1 cellular context compared by ENCODE assay signal in genomic region chr3:150603090-150603887, GRCh38.
TF ChIP-seq lines count a peak whose summit lies in the region.

A gene with protein sequence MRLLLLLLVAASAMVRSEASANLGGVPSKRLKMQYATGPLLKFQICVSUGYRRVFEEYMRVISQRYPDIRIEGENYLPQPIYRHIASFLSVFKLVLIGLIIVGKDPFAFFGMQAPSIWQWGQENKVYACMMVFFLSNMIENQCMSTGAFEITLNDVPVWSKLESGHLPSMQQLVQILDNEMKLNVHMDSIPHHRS (plus strand): TSS chr3:150603321. CDS start chr3:150603363, 42 bp downstream.

TF ChIP-seq in HepG2, 621 proteins besides CTCF, POLR2A, EP300 and RAD21 (continued from another document and continues in another):
- peak; percentile 83; the same call in 1 of the 2 replicates for TF ChIP-seq GZF1 (CRISPR knock-in tag; IDR thresholded peaks at IDR 0.05)
- peak; percentile 86; the same call in 1 of the 2 replicates for TF ChIP-seq KLF12 (CRISPR knock-in tag; IDR thresholded peaks at IDR 0.05; ENCODE audit: borderline replicate concordance)
- 0 out of 2 replicates have a peak, but pooled peaks have one; percentile 52 for TF ChIP-seq MAZ (IDR thresholded peaks at IDR 0.05; ENCODE audit: borderline replicate concordance, low read depth, low read length)
- 0 out of 2 replicates have a peak, but pooled peaks have one; percentile 35 for TF ChIP-seq MAZ (CRISPR knock-in tag; IDR thresholded peaks at IDR 0.05; ENCODE audit: low read depth)
- peak; percentile 91 for TF ChIP-seq YEATS4 (CRISPR knock-in tag; IDR thresholded peaks at IDR 0.05; ENCODE audit: borderline replicate concordance)
- TF ChIP-seq RBM22 (optimal IDR thresholded peaks at IDR 0.05; ENCODE audit: low read length) = no peak
- TF ChIP-seq, protein P1, sequence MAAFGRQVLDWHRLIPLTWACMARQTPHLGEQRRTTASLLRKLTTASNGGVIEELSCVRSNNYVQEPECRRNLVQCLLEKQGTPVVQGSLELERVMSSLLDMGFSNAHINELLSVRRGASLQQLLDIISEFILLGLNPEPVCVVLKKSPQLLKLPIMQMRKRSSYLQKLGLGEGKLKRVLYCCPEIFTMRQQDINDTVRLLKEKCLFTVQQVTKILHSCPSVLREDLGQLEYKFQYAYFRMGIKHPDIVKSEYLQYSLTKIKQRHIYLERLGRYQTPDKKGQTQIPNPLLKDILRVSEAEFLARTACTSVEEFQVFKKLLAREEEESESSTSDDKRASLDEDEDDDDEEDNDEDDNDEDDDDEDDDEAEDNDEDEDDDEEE (CRISPR knock-in tag; IDR thresholded peaks at IDR 0.05) = no peak
- no peak for TF ChIP-seq NCOR1 (IDR thresholded peaks at IDR 0.05; ENCODE audit: borderline replicate concordance, low read length)
- peak; percentile 74; the same call in 1 of the 2 replicates for TF ChIP-seq ZNF20 (CRISPR knock-in tag; IDR thresholded peaks at IDR 0.05)
- TF ChIP-seq, protein P2, sequence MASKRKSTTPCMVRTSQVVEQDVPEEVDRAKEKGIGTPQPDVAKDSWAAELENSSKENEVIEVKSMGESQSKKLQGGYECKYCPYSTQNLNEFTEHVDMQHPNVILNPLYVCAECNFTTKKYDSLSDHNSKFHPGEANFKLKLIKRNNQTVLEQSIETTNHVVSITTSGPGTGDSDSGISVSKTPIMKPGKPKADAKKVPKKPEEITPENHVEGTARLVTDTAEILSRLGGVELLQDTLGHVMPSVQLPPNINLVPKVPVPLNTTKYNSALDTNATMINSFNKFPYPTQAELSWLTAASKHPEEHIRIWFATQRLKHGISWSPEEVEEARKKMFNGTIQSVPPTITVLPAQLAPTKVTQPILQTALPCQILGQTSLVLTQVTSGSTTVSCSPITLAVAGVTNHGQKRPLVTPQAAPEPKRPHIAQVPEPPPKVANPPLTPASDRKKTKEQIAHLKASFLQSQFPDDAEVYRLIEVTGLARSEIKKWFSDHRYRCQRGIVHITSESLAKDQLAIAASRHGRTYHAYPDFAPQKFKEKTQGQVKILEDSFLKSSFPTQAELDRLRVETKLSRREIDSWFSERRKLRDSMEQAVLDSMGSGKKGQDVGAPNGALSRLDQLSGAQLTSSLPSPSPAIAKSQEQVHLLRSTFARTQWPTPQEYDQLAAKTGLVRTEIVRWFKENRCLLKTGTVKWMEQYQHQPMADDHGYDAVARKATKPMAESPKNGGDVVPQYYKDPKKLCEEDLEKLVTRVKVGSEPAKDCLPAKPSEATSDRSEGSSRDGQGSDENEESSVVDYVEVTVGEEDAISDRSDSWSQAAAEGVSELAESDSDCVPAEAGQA (IDR thresholded peaks at IDR 0.05; ENCODE audit: low read depth) = peak; percentile 67; the same call in 1 of the 2 replicates
- TF ChIP-seq, protein P2 (CRISPR knock-in tag; IDR thresholded peaks at IDR 0.05; ENCODE audit: borderline replicate concordance) = peak; percentile 29
- peak; percentile 79; the same call in 1 of the 2 replicates for TF ChIP-seq ZNF75D (CRISPR knock-in tag; IDR thresholded peaks at IDR 0.05; ENCODE audit: borderline replicate concordance)
- TF ChIP-seq, protein P3, sequence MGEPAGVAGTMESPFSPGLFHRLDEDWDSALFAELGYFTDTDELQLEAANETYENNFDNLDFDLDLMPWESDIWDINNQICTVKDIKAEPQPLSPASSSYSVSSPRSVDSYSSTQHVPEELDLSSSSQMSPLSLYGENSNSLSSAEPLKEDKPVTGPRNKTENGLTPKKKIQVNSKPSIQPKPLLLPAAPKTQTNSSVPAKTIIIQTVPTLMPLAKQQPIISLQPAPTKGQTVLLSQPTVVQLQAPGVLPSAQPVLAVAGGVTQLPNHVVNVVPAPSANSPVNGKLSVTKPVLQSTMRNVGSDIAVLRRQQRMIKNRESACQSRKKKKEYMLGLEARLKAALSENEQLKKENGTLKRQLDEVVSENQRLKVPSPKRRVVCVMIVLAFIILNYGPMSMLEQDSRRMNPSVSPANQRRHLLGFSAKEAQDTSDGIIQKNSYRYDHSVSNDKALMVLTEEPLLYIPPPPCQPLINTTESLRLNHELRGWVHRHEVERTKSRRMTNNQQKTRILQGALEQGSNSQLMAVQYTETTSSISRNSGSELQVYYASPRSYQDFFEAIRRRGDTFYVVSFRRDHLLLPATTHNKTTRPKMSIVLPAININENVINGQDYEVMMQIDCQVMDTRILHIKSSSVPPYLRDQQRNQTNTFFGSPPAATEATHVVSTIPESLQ (CRISPR knock-in tag; conservative IDR thresholded peaks at IDR 0.05) = no peak
- peak; percentile 46 for TF ChIP-seq MAX (IDR thresholded peaks at IDR 0.05)
- TF ChIP-seq, protein P4, sequence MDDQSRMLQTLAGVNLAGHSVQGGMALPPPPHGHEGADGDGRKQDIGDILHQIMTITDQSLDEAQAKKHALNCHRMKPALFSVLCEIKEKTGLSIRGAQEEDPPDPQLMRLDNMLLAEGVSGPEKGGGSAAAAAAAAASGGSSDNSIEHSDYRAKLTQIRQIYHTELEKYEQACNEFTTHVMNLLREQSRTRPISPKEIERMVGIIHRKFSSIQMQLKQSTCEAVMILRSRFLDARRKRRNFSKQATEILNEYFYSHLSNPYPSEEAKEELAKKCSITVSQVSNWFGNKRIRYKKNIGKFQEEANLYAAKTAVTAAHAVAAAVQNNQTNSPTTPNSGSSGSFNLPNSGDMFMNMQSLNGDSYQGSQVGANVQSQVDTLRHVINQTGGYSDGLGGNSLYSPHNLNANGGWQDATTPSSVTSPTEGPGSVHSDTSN (CRISPR knock-in tag; IDR thresholded peaks at IDR 0.05; ENCODE audit: borderline replicate concordance) = no peak
- TF ChIP-seq MYNN (CRISPR knock-in tag; IDR thresholded peaks at IDR 0.05; ENCODE audit: low read depth) = 0 out of 2 replicates have a peak, but pooled peaks have one; percentile 82
- no peak for TF ChIP-seq ATRX (CRISPR knock-in tag; IDR thresholded peaks at IDR 0.05; ENCODE audit: borderline replicate concordance)
- no peak; the same call in 1 of the 2 replicates for TF ChIP-seq TEAD2 (CRISPR knock-in tag; IDR thresholded peaks at IDR 0.05)
- peak; percentile 91 for TF ChIP-seq ZNF737 (CRISPR knock-in tag; IDR thresholded peaks at IDR 0.05; ENCODE audit: borderline replicate concordance)
- TF ChIP-seq ZNF343 (CRISPR knock-in tag; IDR thresholded peaks at IDR 0.05) = no peak
- TF ChIP-seq ZSCAN22 (CRISPR knock-in tag; IDR thresholded peaks at IDR 0.05) = peak; percentile 91
- TF ChIP-seq CCDC6 (CRISPR knock-in tag; IDR thresholded peaks at IDR 0.05) = peak; percentile 71
- peak; percentile 11; the same call in 1 of the 2 replicates for TF ChIP-seq FOXP4 (CRISPR knock-in tag; IDR thresholded peaks at IDR 0.05)
- no peak for TF ChIP-seq CENPT (CRISPR knock-in tag; IDR thresholded peaks at IDR 0.05; ENCODE audit: low read depth)
- no peak for TF ChIP-seq FOXA1 (IDR thresholded peaks at IDR 0.05)
- TF ChIP-seq FOXA1 (CRISPR knock-in tag; IDR thresholded peaks at IDR 0.05) = 0 out of 2 replicates have a peak, but pooled peaks have one; percentile 12
- TF ChIP-seq ZNF615 (CRISPR knock-in tag; IDR thresholded peaks at IDR 0.05; ENCODE audit: borderline replicate concordance) = peak; percentile 93; the same call in 1 of the 2 replicates
- peak; percentile 61; the same call in 1 of the 2 replicates for TF ChIP-seq GATAD1 (CRISPR knock-in tag; IDR thresholded peaks at IDR 0.05)
- TF ChIP-seq BCL6 (CRISPR knock-in tag; IDR thresholded peaks at IDR 0.05) = no peak
- TF ChIP-seq ZNF256 (CRISPR knock-in tag; conservative IDR thresholded peaks at IDR 0.05) = 0 out of 2 replicates have a peak, but pooled peaks have one; percentile 69
- no peak for TF ChIP-seq BCLAF1 (IDR thresholded peaks at IDR 0.05)
- peak; percentile 58; the same call in 1 of the 2 replicates for TF ChIP-seq ZNF317 (CRISPR knock-in tag; IDR thresholded peaks at IDR 0.05)
- TF ChIP-seq ZNF260 (CRISPR knock-in tag; IDR thresholded peaks at IDR 0.05; ENCODE audit: borderline replicate concordance, low read depth) = no peak
- peak; percentile 61 for TF ChIP-seq AGO2 (optimal IDR thresholded peaks at IDR 0.05; ENCODE audit: low read depth, low read length)
- peak; percentile 21; the same call in 1 of the 2 replicates for TF ChIP-seq FOXK1 (CRISPR knock-in tag; IDR thresholded peaks at IDR 0.05; ENCODE audit: borderline replicate concordance, low read depth)
- TF ChIP-seq ZNF577 (CRISPR knock-in tag; IDR thresholded peaks at IDR 0.05; ENCODE audit: borderline replicate concordance, low read depth) = 0 out of 2 replicates have a peak, but pooled peaks have one; percentile 63
- TF ChIP-seq, protein P5, sequence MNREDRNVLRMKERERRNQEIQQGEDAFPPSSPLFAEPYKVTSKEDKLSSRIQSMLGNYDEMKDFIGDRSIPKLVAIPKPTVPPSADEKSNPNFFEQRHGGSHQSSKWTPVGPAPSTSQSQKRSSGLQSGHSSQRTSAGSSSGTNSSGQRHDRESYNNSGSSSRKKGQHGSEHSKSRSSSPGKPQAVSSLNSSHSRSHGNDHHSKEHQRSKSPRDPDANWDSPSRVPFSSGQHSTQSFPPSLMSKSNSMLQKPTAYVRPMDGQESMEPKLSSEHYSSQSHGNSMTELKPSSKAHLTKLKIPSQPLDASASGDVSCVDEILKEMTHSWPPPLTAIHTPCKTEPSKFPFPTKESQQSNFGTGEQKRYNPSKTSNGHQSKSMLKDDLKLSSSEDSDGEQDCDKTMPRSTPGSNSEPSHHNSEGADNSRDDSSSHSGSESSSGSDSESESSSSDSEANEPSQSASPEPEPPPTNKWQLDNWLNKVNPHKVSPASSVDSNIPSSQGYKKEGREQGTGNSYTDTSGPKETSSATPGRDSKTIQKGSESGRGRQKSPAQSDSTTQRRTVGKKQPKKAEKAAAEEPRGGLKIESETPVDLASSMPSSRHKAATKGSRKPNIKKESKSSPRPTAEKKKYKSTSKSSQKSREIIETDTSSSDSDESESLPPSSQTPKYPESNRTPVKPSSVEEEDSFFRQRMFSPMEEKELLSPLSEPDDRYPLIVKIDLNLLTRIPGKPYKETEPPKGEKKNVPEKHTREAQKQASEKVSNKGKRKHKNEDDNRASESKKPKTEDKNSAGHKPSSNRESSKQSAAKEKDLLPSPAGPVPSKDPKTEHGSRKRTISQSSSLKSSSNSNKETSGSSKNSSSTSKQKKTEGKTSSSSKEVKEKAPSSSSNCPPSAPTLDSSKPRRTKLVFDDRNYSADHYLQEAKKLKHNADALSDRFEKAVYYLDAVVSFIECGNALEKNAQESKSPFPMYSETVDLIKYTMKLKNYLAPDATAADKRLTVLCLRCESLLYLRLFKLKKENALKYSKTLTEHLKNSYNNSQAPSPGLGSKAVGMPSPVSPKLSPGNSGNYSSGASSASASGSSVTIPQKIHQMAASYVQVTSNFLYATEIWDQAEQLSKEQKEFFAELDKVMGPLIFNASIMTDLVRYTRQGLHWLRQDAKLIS (CRISPR knock-in tag; IDR thresholded peaks at IDR 0.05) = peak; percentile 40; the same call in 1 of the 2 replicates
- TF ChIP-seq RORA (CRISPR knock-in tag; IDR thresholded peaks at IDR 0.05) = 0 out of 2 replicates have a peak, but pooled peaks have one; percentile 25
- no peak for TF ChIP-seq ISX (CRISPR knock-in tag; conservative IDR thresholded peaks at IDR 0.05)
